Comparison of ENCODE assay signal across 20 cellular contexts in genomic region chr4:94267037-94267436, GRCh38. TPM values are rescaled to one million over a fixed set of nuclear protein-coding genes. Genes with fewer than 3 reads are reported as not detected.
DNase-seq lines count a peak whose midpoint lies in the region; ATAC-seq, FAIRE-seq and TF ChIP-seq lines count a peak whose summit lies in the region.
"Had no signal": no experiment of that assay in that cellular context is flagged by ENCODE, and none has a peak within 500 bp of the region (broad histone marks: within the 10 kb centered on the region; RNA-seq: fewer than 3 reads in every experiment).

No MANE protein-coding gene starts in this region.

- no peaks in the 10 kb centered on the region for H3K79me2 ChIP-seq in neural progenitor cell (ENCODE audit: low read depth)

- H3K4me3 ChIP-seq in endodermal cell (ENCODE audit: low read length) (no peak overlapping the region), neural progenitor cell (no peak overlapping the region)
- H3K4me3 ChIP-seq: GM12878, HAP-1 had no signal

- WGBS in endodermal cell (ENCODE audit: insufficient coverage in 1 of 2, insufficient read length in 1 of 2), 2 experiments: 96 to 97% methylated on average over 4 of the region's 4 CpGs

- no peak overlapping the region for H3K4me2 ChIP-seq in neural progenitor cell

- TF ChIP-seq CTCF in endodermal cell (conservative IDR thresholded peaks at IDR 0.05) (no peak), neural progenitor cell (IDR thresholded peaks at IDR 0.05) (no peak)

- H3K36me3 Mint-ChIP-seq in endodermal cell (ENCODE audit: low read depth): peaks cover 53% of the 10 kb centered on the region
- peaks cover 14% of the 10 kb centered on the region for H3K36me3 Mint-ChIP-seq in neural progenitor cell

- H3K27me3 ChIP-seq in endodermal cell (ENCODE audit: control insufficient read depth, insufficient read depth, low read length, poor library complexity, severe bottlenecking): no peaks in the 10 kb centered on the region
- H3K27me3 ChIP-seq in neural progenitor cell: no peaks in the 10 kb centered on the region

- H3K4me1 ChIP-seq in endodermal cell (ENCODE audit: control insufficient read depth, insufficient read depth, low read length): no peaks in the 10 kb centered on the region
- H3K4me1 ChIP-seq in neural progenitor cell: no peaks in the 10 kb centered on the region

- DNase-seq in GM12891 (ENCODE audit: insufficient read length, low spot score): no peak
- DNase-seq in endodermal cell: no peak
- DNase-seq in neural progenitor cell (ENCODE audit: low spot score): no peak
- no peak for DNase-seq in dermis blood vessel endothelial cell
- DNase-seq in SIG-M5 (lab: John Stamatoyannopoulos, UW): no peak
- DNase-seq in activated naive CD4-positive, alpha-beta T cell treated with anti-CD3 and anti-CD28 coated beads, Interleukin-2, amount 50 U/mL, for 16 hours: no peak
- DNase-seq: C1 segment of cervical spinal cord; Calu3; CD4-positive, alpha-beta memory T cell; COR-L47; DMS153; DMS79; EL; GDM1; GOT3; HFFc6 had no signal

- ATAC-seq in GM19324 (IDR thresholded peaks at IDR 0.05; ENCODE audit: low FRiP score, unreplicated experiment): peak; percentile 54
- ATAC-seq: GM12878 had no signal

- H3K27me3 Mint-ChIP-seq in endodermal cell (ENCODE audit: insufficient read depth) (no peaks in the 10 kb centered on the region), neural progenitor cell (ENCODE audit: insufficient read depth, low read depth) (no peaks in the 10 kb centered on the region)
- H3K27me3 Mint-ChIP-seq: CD4-positive, alpha-beta memory T cell had no signal

- no peak for TF ChIP-seq POLR2A in GM12891 (IDR thresholded peaks at IDR 0.05; ENCODE audit: low read depth, low read length)

- H3K9me3 ChIP-seq in endodermal cell (ENCODE audit: control insufficient read depth, low read length): no peaks in the 10 kb centered on the region
- no peaks in the 10 kb centered on the region for H3K9me3 ChIP-seq in neural progenitor cell (ENCODE audit: low read depth)
- H3K9me3 ChIP-seq: HAP-1 had no signal

- peak; percentile 41 for FAIRE-seq in GM12891 (lab: Jason Lieb, UNC)
- FAIRE-seq: GM12878, H54 had no signal

- H3K4me3 Mint-ChIP-seq in endodermal cell: no peak overlapping the region
- no peak overlapping the region for H3K4me3 Mint-ChIP-seq in neural progenitor cell
- H3K4me3 Mint-ChIP-seq: CD4-positive, alpha-beta memory T cell; HFFc6 had no signal

- no peak overlapping the region for H3K9ac ChIP-seq in endodermal cell (ENCODE audit: extremely low read depth, low read length, poor library complexity, severe bottlenecking)
- H3K9ac ChIP-seq in neural progenitor cell: no peak overlapping the region

- H4K20me1 ChIP-seq in neural progenitor cell (ENCODE audit: low read depth): peaks cover 5% of the 10 kb centered on the region

- H3K4me1 Mint-ChIP-seq in endodermal cell (no peaks in the 10 kb centered on the region), neural progenitor cell (peaks cover 19% of the 10 kb centered on the region)

- H3K36me3 ChIP-seq in endodermal cell (ENCODE audit: control insufficient read depth, insufficient read depth, low read length): peaks cover 91% of the 10 kb centered on the region
- peaks cover 18% of the 10 kb centered on the region for H3K36me3 ChIP-seq in neural progenitor cell
- H3K36me3 ChIP-seq: HAP-1 had no signal

- peaks cover 4% of the 10 kb centered on the region for H3F3A ChIP-seq in neural progenitor cell (ENCODE audit: low read depth)

- H3K27ac ChIP-seq in endodermal cell (ENCODE audit: low read depth, low read length) (no peak overlapping the region), neural progenitor cell (no peak overlapping the region)

- H3K9me3 Mint-ChIP-seq in endodermal cell (no peaks in the 10 kb centered on the region), neural progenitor cell (no peaks in the 10 kb centered on the region)
- H3K9me3 Mint-ChIP-seq: CD4-positive, alpha-beta memory T cell; HFFc6 had no signal

- H2AFZ ChIP-seq in neural progenitor cell (replicated peaks): no peak overlapping the region

- H3K27ac Mint-ChIP-seq in endodermal cell (peak overlapping the region; percentile 42), neural progenitor cell (peak overlapping the region; percentile 57)
- H3K27ac Mint-ChIP-seq: HFFc6 had no signal

TF ChIP-seq in GM12891, 5 proteins besides CTCF, POLR2A, EP300 and RAD21:
- TF ChIP-seq SPI1 (IDR thresholded peaks at IDR 0.05; ENCODE audit: low read depth, low read length) (no peak), TAF1 (IDR thresholded peaks at IDR 0.05; ENCODE audit: low read depth, low read length) (no peak), POLR2AphosphoS5 (IDR thresholded peaks at IDR 0.05; ENCODE audit: low read depth, low read length) (no peak), PAX5 (IDR thresholded peaks at IDR 0.05; ENCODE audit: insufficient read depth, low read length, severe bottlenecking) (no peak), POU2F2 (IDR thresholded peaks at IDR 0.05; ENCODE audit: low read depth, low read length) (no peak)

RNA-seq across cellular contexts. Expression of gene SMARCAD1, which starts 59.4 kb away (rescaled TPM):
- polyA plus RNA-seq in GM12891 (2012; ENCODE audit: low read depth, missing spikeins): 10.6 TPM
- total RNA-seq in endodermal cell (10 to 100 TPM; 67.1 to 85.5 TPM), neural progenitor cell (ENCODE audit: low replicate concordance) (66.6 and 115 TPM in 2 replicates), dermis blood vessel endothelial cell (45.9 and 53.6 TPM in 2 replicates)
- polyA plus RNA-seq in endodermal cell (2013, experiment 1 of 2): 59.2 TPM
- polyA plus RNA-seq in endodermal cell (2013, experiment 2 of 2): 59.9 TPM
